In the genomic region with DNA sequence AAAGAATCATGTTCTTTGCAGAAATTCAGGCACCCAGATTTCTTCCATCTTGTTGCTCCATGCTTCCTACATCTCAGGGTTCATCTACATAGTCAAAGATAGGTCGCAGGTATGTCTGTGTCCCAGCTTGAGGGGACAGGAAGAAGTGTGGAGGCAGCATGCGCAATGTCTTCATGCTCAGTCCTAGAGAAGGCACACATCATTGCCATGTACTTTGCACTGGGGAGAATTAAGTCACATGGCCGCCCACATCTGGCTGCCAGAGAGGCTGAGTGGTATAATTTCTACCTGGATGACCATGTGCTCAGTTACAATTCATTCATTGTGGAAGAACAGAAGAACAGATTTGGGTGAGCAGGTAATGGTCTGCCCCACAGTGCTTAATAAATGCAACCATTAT, we compare ENCODE assay signal across 17 cellular contexts. TPM values are rescaled to one million over a fixed set of nuclear protein-coding genes. Genes with fewer than 3 reads are reported as not detected.
DNase-seq lines count a peak whose midpoint lies in the region; ATAC-seq, FAIRE-seq and TF ChIP-seq lines count a peak whose summit lies in the region.
"Had no signal": no experiment of that assay in that cellular context is flagged by ENCODE, and none has a peak within 500 bp of the region (broad histone marks: within the 10 kb centered on the region; RNA-seq: fewer than 3 reads in every experiment).

No MANE protein-coding gene starts in this region.

- no peaks in the 10 kb centered on the region for H3K9me2 ChIP-seq in GM23338 (ENCODE audit: insufficient read depth)

- no peaks in the 10 kb centered on the region for H3K9me3 Mint-ChIP-seq in GM23338
- no peaks in the 10 kb centered on the region for H3K9me3 Mint-ChIP-seq in activated T-helper 2 cell treated with anti-CD3 and anti-CD28 coated beads, Interferon-gamma antibody, Interleukin-2, Interleukin-4, amounts not matched to agents 10 μg/mL and 5 μg/mL and 100 μg/mL, durations not matched to agents 14 hours and 24 hours and 36 hours
- H3K9me3 Mint-ChIP-seq: activated T-helper 17 cell treated with anti-CD3 and anti-CD28 coated beads, Interleukin-2, amount 50 U/mL, for 72 hours had no signal

- H3K9me3 ChIP-seq in GM12878 (replicated peaks; ENCODE audit: control insufficient read depth, insufficient read depth, low read length) (no peaks in the 10 kb centered on the region), left lung (no peaks in the 10 kb centered on the region)

- peak overlapping the region; percentile 82 for H3K27ac Mint-ChIP-seq in GM23338
- no peak overlapping the region for H3K27ac Mint-ChIP-seq in activated T-helper 2 cell treated with anti-CD3 and anti-CD28 coated beads, Interferon-gamma antibody, Interleukin-2, Interleukin-4, amounts not matched to agents 10 μg/mL and 5 μg/mL and 100 μg/mL, durations not matched to agents 14 hours and 24 hours and 36 hours
- H3K27ac Mint-ChIP-seq: activated CD8-positive, alpha-beta T cell treated with anti-CD3 and anti-CD28 coated beads, Interleukin-2, amount 10 ng/mL, durations not matched to agents 7 days and 5 days; activated T-helper 17 cell treated with anti-CD3 and anti-CD28 coated beads, Interleukin-2, amount 50 U/mL, for 72 hours; B cell had no signal

- CTCF ChIA-PET in GM12878 (lab: Yijun Ruan, JAX) = interaction anchor here (1.4 to 5.5 kb wide), 3 partner anchors 11 to 94 kb away, joined by 3 to 39 read pairs (median 14); no protein-coding TSS in a partner anchor

- WGBS in GM12878 (ENCODE audit: insufficient coverage, insufficient replicate concordance, low lambda C conversion rate, missing lambda C conversion rate) = 65% methylated on average over 3 of the region's 3 CpGs

- no peak for TF ChIP-seq EP300 in GM12878 (IDR thresholded peaks at IDR 0.05; ENCODE audit: borderline replicate concordance in 1 of 2, control insufficient read depth in 1 of 2, low read depth in 2 of 2, low read length in 2 of 2)

- FAIRE-seq in GM12878 (lab: Jason Lieb, UNC) = no peak
- FAIRE-seq: colon had no signal

- no peak for TF ChIP-seq RAD21 in GM12878 (IDR thresholded peaks at IDR 0.05; ENCODE audit: insufficient read depth, low read depth, low read length)

- H3K4me2 ChIP-seq in GM23338 = peak overlapping the region; percentile 49
- H3K4me2 ChIP-seq in GM12878 (ENCODE audit: control insufficient read depth, insufficient read depth) = no peak overlapping the region

- H3K27ac ChIP-seq in GM23338 (ENCODE audit: low read depth) (no peak overlapping the region), GM12878 (ENCODE audit: control insufficient read depth, insufficient read depth) (no peak overlapping the region), left lung (peak overlapping the region; percentile 51 to 77), substantia nigra (ENCODE audit: low read depth, low read length, poor library complexity, severe bottlenecking) (peak overlapping the region; percentile 63)

- H3K36me3 ChIP-seq in GM23338 (ENCODE audit: insufficient read depth) = no peaks in the 10 kb centered on the region
- no peaks in the 10 kb centered on the region for H3K36me3 ChIP-seq in GM12878 (ENCODE audit: control insufficient read depth in 2 of 2, insufficient read depth in 2 of 2, low read length in 1 of 2)
- no peaks in the 10 kb centered on the region for H3K36me3 ChIP-seq in left lung

- TF ChIP-seq CTCF in GM23338 (conservative IDR thresholded peaks at IDR 0.05; ENCODE audit: low read depth in 2 of 2) (no peak), GM12878 (IDR thresholded peaks at IDR 0.05 in 2 of 3, conservative IDR thresholded peaks at IDR 0.05 in 1 of 3; ENCODE audit: control insufficient read depth in 2 of 3, extremely low read depth in 1 of 3, insufficient read depth in 1 of 3, low read depth in 3 of 3, low read length in 3 of 3) (no peak), left lung (IDR thresholded peaks at IDR 0.05) (no peak)

- no peaks in the 10 kb centered on the region for H3K36me3 Mint-ChIP-seq in GM23338 (ENCODE audit: low read depth)
- H3K36me3 Mint-ChIP-seq in activated T-helper 2 cell treated with anti-CD3 and anti-CD28 coated beads, Interferon-gamma antibody, Interleukin-2, Interleukin-4, amounts not matched to agents 10 μg/mL and 5 μg/mL and 100 μg/mL, durations not matched to agents 14 hours and 24 hours and 36 hours (ENCODE audit: low read depth) = no peaks in the 10 kb centered on the region

- in situ Hi-C loops in GM12878 (cut with MboI) = no loop called here

- H3K27me3 ChIP-seq in GM23338 (ENCODE audit: insufficient read depth) (no peaks in the 10 kb centered on the region), GM12878 (replicated peaks in 1 of 2; ENCODE audit: control insufficient read depth in 2 of 2, insufficient read depth in 2 of 2, low read length in 1 of 2) (no peaks in the 10 kb centered on the region), left lung (no peaks in the 10 kb centered on the region)

- H3K9ac ChIP-seq in GM12878 (ENCODE audit: control insufficient read depth, insufficient read depth, low read length) = no peak overlapping the region

- 0 out of 2 replicates have a peak overlapping the region, but pooled peaks have one; percentile 7 for H3K4me3 ChIP-seq in GM23338
- H3K4me3 ChIP-seq in GM12878 = no peak overlapping the region
- no peak overlapping the region for H3K4me3 ChIP-seq in left lung

- POLR2A ChIA-PET in GM12878 (lab: Charles Lee) = interaction anchor here (0.7 kb wide), 1 partner anchor 18 kb away, joined by 3 read pairs; no protein-coding TSS in a partner anchor

- H3K4me1 Mint-ChIP-seq in GM23338 = peaks cover 48% of the 10 kb centered on the region
- H3K4me1 Mint-ChIP-seq in activated T-helper 2 cell treated with anti-CD3 and anti-CD28 coated beads, Interferon-gamma antibody, Interleukin-2, Interleukin-4, amounts not matched to agents 10 μg/mL and 5 μg/mL and 100 μg/mL, durations not matched to agents 14 hours and 24 hours and 36 hours (ENCODE audit: low read depth) = no peaks in the 10 kb centered on the region
- H3K4me1 Mint-ChIP-seq: activated T-helper 17 cell treated with anti-CD3 and anti-CD28 coated beads, Interleukin-2, amount 50 U/mL, for 72 hours had no signal

- BruUV-seq in GM12878 (replicated peaks; lab: Mats Ljungman, UMichigan) = no TSS peak

- H3K4me3 Mint-ChIP-seq in GM23338 = no peak overlapping the region
- no peak overlapping the region for H3K4me3 Mint-ChIP-seq in activated T-helper 2 cell treated with anti-CD3 and anti-CD28 coated beads, Interferon-gamma antibody, Interleukin-2, Interleukin-4, amounts not matched to agents 10 μg/mL and 5 μg/mL and 100 μg/mL, durations not matched to agents 14 hours and 24 hours and 36 hours (ENCODE audit: low read depth)
- H3K4me3 Mint-ChIP-seq: activated CD8-positive, alpha-beta T cell treated with anti-CD3 and anti-CD28 coated beads, Interleukin-2, amount 10 ng/mL, durations not matched to agents 7 days and 5 days; activated T-helper 17 cell treated with anti-CD3 and anti-CD28 coated beads, Interleukin-2, amount 50 U/mL, for 72 hours; B cell had no signal

- no peak overlapping the region for H2AFZ ChIP-seq in GM23338
- no peak overlapping the region for H2AFZ ChIP-seq in GM12878 (ENCODE audit: control insufficient read depth, low read depth, low read length)

- RAD21 ChIA-PET in GM12878 (lab: Charles Lee; ENCODE audit: unreplicated experiment) = interaction anchor here (0.6 to 1.9 kb wide), 6 partner anchors 8 to 59 kb away, joined by 3 to 5 read pairs (median 3); no protein-coding TSS in a partner anchor

- H4K20me1 ChIP-seq in GM23338 (replicated peaks; ENCODE audit: insufficient read depth) (no peaks in the 10 kb centered on the region), GM12878 (ENCODE audit: control insufficient read depth, insufficient read depth) (no peaks in the 10 kb centered on the region)

- DNase-seq in GM23338 (ENCODE audit: low spot score) (no peak), GM12878 (ENCODE audit: low read depth, low spot score) (no peak), left lung (no peak), substantia nigra (lab: John Stamatoyannopoulos, UW) (peak in 2 of 49 donors; percentile 15 to 22)
- no peak for DNase-seq in activated T-helper 2 cell treated with anti-CD3 and anti-CD28 coated beads, Interferon-gamma antibody, Interleukin-2, Interleukin-4, amounts not matched to agents 10 μg/mL and 5 μg/mL and 100 μg/mL, durations not matched to agents 14 hours and 24 hours and 36 hours (ENCODE audit: low spot score)
- DNase-seq in activated CD8-positive, alpha-beta memory T cell treated with anti-CD3 and anti-CD28 coated beads for 24 hours = no peak
- no peak for DNase-seq in stimulated activated CD4-positive, alpha-beta T cell treated with anti-CD3 and anti-CD28 coated beads, Interleukin-4, amount 100 ng/mL, for 1 hour
- DNase-seq: activated CD8-positive, alpha-beta T cell treated with anti-CD3 and anti-CD28 coated beads, Interleukin-2, amount 10 ng/mL, durations not matched to agents 7 days and 5 days; DMS153; head of caudate nucleus; NCI-H187; NCI-H446 treated with DMSO at 0.1 percent for 48 hours; stimulated activated naive CD4-positive, alpha-beta T cell treated with Interleukin-2 at 50 U/mL for 16 hours had no signal

- H3K27me3 Mint-ChIP-seq in GM23338 (ENCODE audit: insufficient read depth, low read depth, poor library complexity) = no peaks in the 10 kb centered on the region
- peaks cover 10% of the 10 kb centered on the region for H3K27me3 Mint-ChIP-seq in activated T-helper 2 cell treated with anti-CD3 and anti-CD28 coated beads, Interferon-gamma antibody, Interleukin-2, Interleukin-4, amounts not matched to agents 10 μg/mL and 5 μg/mL and 100 μg/mL, durations not matched to agents 14 hours and 24 hours and 36 hours (ENCODE audit: low read depth)
- H3K27me3 Mint-ChIP-seq: B cell had no signal

- H3K79me2 ChIP-seq in GM23338 (replicated peaks; ENCODE audit: insufficient read depth) (peaks cover 18% of the 10 kb centered on the region), GM12878 (ENCODE audit: control insufficient read depth, insufficient read depth, low read length) (no peaks in the 10 kb centered on the region)

- peak; percentile 53 for ATAC-seq in GM23338
- peak; percentile 46; the same call in 2 of the 3 replicates for ATAC-seq in GM12878
- no peak for ATAC-seq in left lung
- no peak for ATAC-seq in GM21367 (IDR thresholded peaks at IDR 0.05; ENCODE audit: unreplicated experiment)
- ATAC-seq: activated CD8-positive, alpha-beta T cell treated with anti-CD3 and anti-CD28 coated beads, Interleukin-2, amount 10 ng/mL, durations not matched to agents 7 days and 5 days; activated T-helper 17 cell treated with anti-CD3 and anti-CD28 coated beads, Interleukin-2, amount 50 U/mL, for 72 hours had no signal

- intact Hi-C loops in GM12878 (cut with micrococcal nuclease; ENCODE audit: unreplicated experiment) = no loop called here
- intact Hi-C loops in left lung (cut with DNase I) = no loop called here
- intact Hi-C loops in activated T-helper 2 cell treated with anti-CD3 and anti-CD28 coated beads, Interferon-gamma antibody, Interleukin-2, Interleukin-4, amounts not matched to agents 10 μg/mL and 5 μg/mL and 100 μg/mL, durations not matched to agents 14 hours and 24 hours and 36 hours (cut with micrococcal nuclease) = no loop called here

- SMC1A ChIA-PET in GM12878 (lab: Charles Lee; ENCODE audit: uncharacterized antibody, unreplicated experiment) = interaction anchor here (0.8 to 11.0 kb wide), 5 partner anchors 10 to 188 kb away, joined by 3 to 204 read pairs (median 3); no protein-coding TSS in a partner anchor

- no peak for TF ChIP-seq POLR2A in GM12878 (IDR thresholded peaks at IDR 0.05; ENCODE audit: low read depth, low read length)

- no peaks in the 10 kb centered on the region for H3F3A ChIP-seq in GM23338 (replicated peaks; ENCODE audit: low read depth)

- H3K4me1 ChIP-seq in GM23338 (ENCODE audit: insufficient read depth) (peaks cover 18% of the 10 kb centered on the region), GM12878 (ENCODE audit: control insufficient read depth, insufficient read depth, low read length) (no peaks in the 10 kb centered on the region), left lung (peaks cover 29 to 66% of the 10 kb centered on the region in 2 donors)

RNA-seq across cellular contexts. Expression of a gene that starts 54.1 kb away (rescaled TPM):
- 18.4 and 32.6 TPM in 2 replicates for total RNA-seq in GM23338 (2014; rRNA removed; shearing (Covaris generic))
- polyA plus RNA-seq in GM23338 (2016; fragmentation: Nextera tagmentation; extraction: Ambion mirVana) (3.6 and 4.0 TPM in 2 replicates), GM12878 (2011; rRNA removed) (5.3 and 6.0 TPM in 2 replicates), GM12878 (2014; fragmentation: Illumina TruSeq; extraction: Trizol) (3.7 and 4.4 TPM in 2 replicates), GM12878 (2014; fragmentation: Nextera tagmentation; extraction: Ambion mirVana) (under 1 TPM; 0.37 to 0.60 TPM), GM12878 (2014; rRNA removed) (1.7 and 2.1 TPM in 2 replicates), GM12878 (2016; fragmentation: Nextera tagmentation; extraction: Ambion mirVana) (1 to 10 TPM; 3.1 to 3.3 TPM)
- total RNA-seq in GM12878 (2013; cell fraction: nucleolus; rRNA removed) = 7.7 and 9.2 TPM in 2 replicates
- total RNA-seq in GM12878 (2014; rRNA removed) (2.2 and 3.0 TPM in 2 replicates), GM12878 (2014; rRNA removed; fragmentation: Illumina TruSeq; extraction: Trizol) (4.2 and 4.6 TPM in 2 replicates), GM12878 (2021) (3.4 and 5.3 TPM in 2 replicates), left lung (10 to 100 TPM; 43.5 to 54.1 TPM)
- 2.2 TPM for polyA plus RNA-seq in GM12878 (2011; ENCODE audit: low read depth)
- polyA plus RNA-seq in GM12878 (2011; cell fraction: cytosol; rRNA removed) = 2.2 and 2.9 TPM in 2 replicates
- 8.0 and 14.1 TPM in 2 replicates for polyA plus RNA-seq in GM12878 (2011; cell fraction: nucleus; rRNA removed)
- 3.1 and 3.9 TPM in 2 replicates for polyA plus RNA-seq in GM12878 (2012)
- polyA minus RNA-seq in GM12878 (2011; rRNA and poly(A)+ RNA removed) = 7.6 and 15.0 TPM in 2 replicates
- polyA minus RNA-seq in GM12878 (2011; cell fraction: cytosol; rRNA and poly(A)+ RNA removed) = 2.1 and 3.7 TPM in 2 replicates
- polyA minus RNA-seq in GM12878 (2011; cell fraction: nucleus; rRNA and poly(A)+ RNA removed) = 19.2 and 29.5 TPM in 2 replicates
- total RNA-seq in activated T-helper 2 cell treated with anti-CD3 and anti-CD28 coated beads, Interferon-gamma antibody, Interleukin-2, Interleukin-4, amounts not matched to agents 10 μg/mL and 5 μg/mL and 100 μg/mL, durations not matched to agents 14 hours and 24 hours and 36 hours = 0.78 and 0.96 TPM in 2 replicates

Comparison
In these comparisons a context has a peak if more than half of its experiments do, and no peak if none do; other contexts are left out.
1. ATAC-seq: peak in GM23338 (single experiment) and GM12878 (single experiment); none in left lung (single experiment) and GM21367 (single experiment).
2. H3K27ac ChIP-seq: peak in left lung (2 of 2) and substantia nigra (single experiment); none in GM23338 (single experiment) and GM12878 (single experiment).